In genomic region chr3:4411236-4411635, GRCh38 we compare ENCODE assay signal across 21 cellular contexts. TPM values are rescaled to one million over a fixed set of nuclear protein-coding genes. Genes with fewer than 3 reads are reported as not detected.
DNase-seq lines count a peak whose midpoint lies in the region; ATAC-seq and TF ChIP-seq lines count a peak whose summit lies in the region.
"Had no signal": no experiment of that assay in that cellular context is flagged by ENCODE, and none has a peak within 500 bp of the region (broad histone marks: within the 10 kb centered on the region; RNA-seq: fewer than 3 reads in every experiment).

No MANE protein-coding gene starts in this region.

- DNase-seq in activated T-cell treated with anti-CD3 and anti-CD28 coated beads, Interleukin-2, amount 50 U/mL, for 72 hours: no peak
- DNase-seq in activated T-cell treated with anti-CD3 and anti-CD28 coated beads, Interleukin-2, amount 50 U/mL, for 1 hour: no peak
- DNase-seq in GM12865 (ENCODE audit: low read depth) (peak; percentile 29), endothelial cell (ENCODE audit: low spot score) (no peak)
- DNase-seq: CD4-positive, CD25-positive, alpha-beta regulatory T cell; EL; GF-D8; GM23248; Kasumi-1; MG63; NCI-H1417; NCI-H1694 treated with DMSO at 0.1 percent for 48 hours; NCI-H2081 treated with DMSO at 0.1 percent for 48 hours; NCI-H2171 treated with DMSO at 0.1 percent for 48 hours; NCI-H524 treated with DMSO at 0.1 percent for 48 hours; SHP77 had no signal

- no peak overlapping the region for H3K4me3 ChIP-seq in GM12865 (ENCODE audit: low read depth, low read length)
- H3K4me3 ChIP-seq: GM23248, HAP-1, MG63, SK-N-MC had no signal

- peak overlapping the region; percentile 58 for H3K27ac Mint-ChIP-seq in activated T-cell treated with anti-CD3 and anti-CD28 coated beads, Interleukin-2, amount 50 U/mL, for 72 hours
- no peak overlapping the region for H3K27ac Mint-ChIP-seq in activated T-helper 17 cell treated with anti-CD3 and anti-CD28 coated beads, Interleukin-2, amount 50 U/mL, for 72 hours
- H3K27ac Mint-ChIP-seq in endothelial cell (ENCODE audit: unreplicated experiment): no peak overlapping the region
- H3K27ac Mint-ChIP-seq: CD4-positive, CD25-positive, alpha-beta regulatory T cell had no signal

- H3K27me3 Mint-ChIP-seq in activated T-cell treated with anti-CD3 and anti-CD28 coated beads, Interleukin-2, amount 50 U/mL, for 72 hours (ENCODE audit: low read depth): no peaks in the 10 kb centered on the region
- H3K27me3 Mint-ChIP-seq in activated T-helper 17 cell treated with anti-CD3 and anti-CD28 coated beads, Interleukin-2, amount 50 U/mL, for 72 hours: no peaks in the 10 kb centered on the region
- no peaks in the 10 kb centered on the region for H3K27me3 Mint-ChIP-seq in endothelial cell (ENCODE audit: unreplicated experiment)
- H3K27me3 Mint-ChIP-seq: CD4-positive, CD25-positive, alpha-beta regulatory T cell had no signal

- TF ChIP-seq CTCF in GM12865 (IDR thresholded peaks at IDR 0.05; ENCODE audit: insufficient read depth, low read depth, low read length, missing control alignments) (no peak), endothelial cell (IDR thresholded peaks at IDR 0.05; ENCODE audit: unreplicated experiment) (no peak)

- H3K9me3 Mint-ChIP-seq in activated T-cell treated with anti-CD3 and anti-CD28 coated beads, Interleukin-2, amount 50 U/mL, for 72 hours: no peaks in the 10 kb centered on the region
- H3K9me3 Mint-ChIP-seq in activated T-helper 17 cell treated with anti-CD3 and anti-CD28 coated beads, Interleukin-2, amount 50 U/mL, for 72 hours: no peaks in the 10 kb centered on the region
- no peaks in the 10 kb centered on the region for H3K9me3 Mint-ChIP-seq in endothelial cell (ENCODE audit: unreplicated experiment)
- H3K9me3 Mint-ChIP-seq: CD4-positive, CD25-positive, alpha-beta regulatory T cell had no signal

- H3K4me3 Mint-ChIP-seq in activated T-cell treated with anti-CD3 and anti-CD28 coated beads, Interleukin-2, amount 50 U/mL, for 72 hours: peak overlapping the region; percentile 22 to 97
- no peak overlapping the region for H3K4me3 Mint-ChIP-seq in activated T-helper 17 cell treated with anti-CD3 and anti-CD28 coated beads, Interleukin-2, amount 50 U/mL, for 72 hours
- H3K4me3 Mint-ChIP-seq in endothelial cell (ENCODE audit: unreplicated experiment): no peak overlapping the region
- H3K4me3 Mint-ChIP-seq: CD4-positive, CD25-positive, alpha-beta regulatory T cell had no signal

- H3K4me1 Mint-ChIP-seq in activated T-cell treated with anti-CD3 and anti-CD28 coated beads, Interleukin-2, amount 50 U/mL, for 72 hours (ENCODE audit: low read depth): peaks cover 51% of the 10 kb centered on the region
- peaks cover 20% of the 10 kb centered on the region for H3K4me1 Mint-ChIP-seq in activated T-helper 17 cell treated with anti-CD3 and anti-CD28 coated beads, Interleukin-2, amount 50 U/mL, for 72 hours
- H3K4me1 Mint-ChIP-seq in endothelial cell (ENCODE audit: unreplicated experiment): no peaks in the 10 kb centered on the region

- peaks cover 6 to 7% of the 10 kb centered on the region in 2 donors for H3K36me3 Mint-ChIP-seq in activated T-cell treated with anti-CD3 and anti-CD28 coated beads, Interleukin-2, amount 50 U/mL, for 72 hours (ENCODE audit: insufficient read depth in 2 of 2)
- peaks cover 57% of the 10 kb centered on the region for H3K36me3 Mint-ChIP-seq in activated T-helper 17 cell treated with anti-CD3 and anti-CD28 coated beads, Interleukin-2, amount 50 U/mL, for 72 hours (ENCODE audit: low read depth)
- H3K36me3 Mint-ChIP-seq in endothelial cell (ENCODE audit: low read depth, unreplicated experiment): no peaks in the 10 kb centered on the region

- ATAC-seq in activated T-cell treated with anti-CD3 and anti-CD28 coated beads, Interleukin-2, amount 50 U/mL, for 72 hours (replicated peaks in 1 of 2): no peak
- ATAC-seq in HG02610 (IDR thresholded peaks at IDR 0.05; ENCODE audit: unreplicated experiment): peak; percentile 41
- peak; percentile 22 for ATAC-seq in activated T-helper 17 cell treated with anti-CD3 and anti-CD28 coated beads, Interleukin-2, amount 50 U/mL, for 72 hours (replicated peaks)
- ATAC-seq in HG02642 (IDR thresholded peaks at IDR 0.05; ENCODE audit: poor library complexity, unreplicated experiment): no peak

RNA-seq across cellular contexts. Expression of gene SUMF1, which starts 55.8 kb away (rescaled TPM):
- total RNA-seq in activated T-cell treated with anti-CD3 and anti-CD28 coated beads, Interleukin-2, amount 50 U/mL, for 72 hours: 1 to 10 TPM; 5.0 to 7.2 TPM
- 1 to 10 TPM; 5.9 to 7.6 TPM for total RNA-seq in activated T-helper 17 cell treated with anti-CD3 and anti-CD28 coated beads, Interleukin-2, amount 50 U/mL, for 72 hours
- total RNA-seq in endothelial cell (ENCODE audit: unreplicated experiment): 17.5 TPM

Comparison
In these comparisons a context has a peak if more than half of its experiments do, and no peak if none do; other contexts are left out.
1. ATAC-seq: peak in HG02610 (single experiment) and activated T-helper 17 cell treated with anti-CD3 and anti-CD28 coated beads, Interleukin-2, amount 50 U/mL, for 72 hours (single experiment); none in activated T-cell treated with anti-CD3 and anti-CD28 coated beads, Interleukin-2, amount 50 U/mL, for 72 hours (0 of 2) and HG02642 (single experiment).
2. H3K4me3 Mint-ChIP-seq: peak in activated T-cell treated with anti-CD3 and anti-CD28 coated beads, Interleukin-2, amount 50 U/mL, for 72 hours (2 of 2); none in activated T-helper 17 cell treated with anti-CD3 and anti-CD28 coated beads, Interleukin-2, amount 50 U/mL, for 72 hours (single experiment) and endothelial cell (single experiment).